ENCODE assay signal across 10 cellular contexts in the genomic region with DNA sequence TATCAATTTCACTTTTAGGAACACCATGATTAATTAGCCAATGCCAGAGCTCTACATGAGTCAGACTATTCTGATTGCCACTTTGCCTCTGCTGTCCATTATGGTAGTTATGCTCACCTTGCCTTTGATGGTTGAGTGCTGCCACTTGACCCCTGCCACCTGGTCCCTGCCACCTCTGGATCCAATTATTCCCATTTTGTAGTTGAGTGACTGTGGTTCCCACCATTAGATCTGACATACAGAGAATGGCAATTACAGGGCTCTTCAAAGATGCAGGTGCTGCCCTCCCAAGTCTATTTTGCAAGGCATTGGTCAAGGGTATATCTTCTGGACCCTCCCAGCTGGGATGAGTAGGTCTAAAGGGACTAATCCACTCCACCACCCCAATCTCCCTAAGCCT. TPM values are rescaled to one million over a fixed set of nuclear protein-coding genes. Genes with fewer than 3 reads are reported as not detected.
DNase-seq lines count a peak whose midpoint lies in the region; TF ChIP-seq lines count a peak whose summit lies in the region.
"Not testable (repeated sequence)": the region's sequence is repeated elsewhere in the genome, so short reads cannot be mapped to it uniquely, and the experiment has no call there.
"Had no signal": no experiment of that assay in that cellular context is flagged by ENCODE, and none has a peak within 500 bp of the region (broad histone marks: within the 10 kb centered on the region; RNA-seq: fewer than 3 reads in every experiment).

No MANE protein-coding gene starts in this region.

- not testable (repeated sequence) for TF ChIP-seq CTCF in HEK293 (tag by site-specific recombination; IDR thresholded peaks at IDR 0.05); esophagus muscularis mucosa (IDR thresholded peaks at IDR 0.05)

- intact Hi-C loops in esophagus muscularis mucosa (cut with DNase I): not testable (repeated sequence)

- not testable (repeated sequence) for H3K9me3 ChIP-seq in HEK293 (ENCODE audit: control insufficient read depth, insufficient read depth, low read depth, low read length)
- peaks cover 0 to 24% (median 5%) of the 10 kb centered on the region in 4 donors for H3K9me3 ChIP-seq in esophagus muscularis mucosa

- POLR2A ChIA-PET in HEK293 (lab: Yijun Ruan, JAX): not testable (repeated sequence)

- not testable (repeated sequence) for H3K27ac ChIP-seq in HEK293 (ENCODE audit: extremely low read depth, low read depth, low read length); esophagus muscularis mucosa (replicated peaks in 1 of 4)

- not testable (repeated sequence) for TF ChIP-seq EP300 in esophagus muscularis mucosa (IDR thresholded peaks at IDR 0.05)

- H3K4me1 ChIP-seq in HEK293 (ENCODE audit: control insufficient read depth, insufficient read depth, low read length); esophagus muscularis mucosa: not testable (repeated sequence)

- not testable (repeated sequence) for TF ChIP-seq POLR2A in esophagus muscularis mucosa (IDR thresholded peaks at IDR 0.05; ENCODE audit: low read depth)

- not testable (repeated sequence) for H3K36me3 ChIP-seq in HEK293 (ENCODE audit: control insufficient read depth in 2 of 2, insufficient read depth in 1 of 2, low read length in 2 of 2); esophagus muscularis mucosa

- H3K4me3 ChIP-seq in HEK293 (ENCODE audit: low read depth, low read length); esophagus muscularis mucosa: not testable (repeated sequence)

- peaks cover 0 to 24% (median 6%) of the 10 kb centered on the region in 4 donors for H3K27me3 ChIP-seq in esophagus muscularis mucosa

- DNase-seq in esophagus muscularis mucosa (ENCODE audit: extremely low spot score): peak; percentile 10

- CTCF ChIA-PET in HEK293 (lab: Yijun Ruan, JAX): not testable (repeated sequence)

TF ChIP-seq in HEK293, 187 proteins besides CTCF, POLR2A, EP300 and RAD21:
- TF ChIP-seq ZNF302 (tag by site-specific recombination; IDR thresholded peaks at IDR 0.05; ENCODE audit: low read depth): peak; percentile 95; the same call in 1 of the 2 replicates

RNA-seq across cellular contexts. Expression of a gene that starts 8.3 kb away (rescaled TPM):
- total RNA-seq in esophagus muscularis mucosa: 1 to 10 TPM in 2 of 4 donors, under 1 TPM in 2; 0.83 to 2.4 (median 1.5) TPM
- total RNA-seq: A172; A673; B cell; Caco-2; Calu3; CD4-positive, alpha-beta T cell; CD8-positive, alpha-beta T cell; Daoy had no signal
